8 cellular contexts compared by ENCODE assay signal in genomic region chr19:31054430-31054829, GRCh38.
DNase-seq lines count a peak whose midpoint lies in the region; ATAC-seq and TF ChIP-seq lines count a peak whose summit lies in the region.

No MANE protein-coding gene starts in this region.

- H3K79me2 ChIP-seq in PC-3 (ENCODE audit: low read length), result no peaks in the 10 kb centered on the region

- H3F3A ChIP-seq in PC-3 (ENCODE audit: low read length, unreplicated experiment), result no peaks in the 10 kb centered on the region

- no peaks in the 10 kb centered on the region for H3K9me2 ChIP-seq in PC-3 (replicated peaks; ENCODE audit: low read length)

- POLR2A ChIA-PET in PC-3 (lab: Charles Lee; ENCODE audit: unreplicated experiment), result no interaction called here

- H2AFZ ChIP-seq in PC-3 (ENCODE audit: low read length), result no peak overlapping the region

- intact Hi-C loops in PC-3 (cut with micrococcal nuclease) (no loop called here), adrenal gland (cut with DNase I) (no loop called here), left lung (cut with DNase I) (no loop called here), upper lobe of right lung (cut with DNase I) (no loop called here)

- H3K27me3 ChIP-seq in PC-3 (ENCODE audit: low read length), result no peaks in the 10 kb centered on the region
- no peaks in the 10 kb centered on the region for H3K27me3 ChIP-seq in adrenal gland
- no peaks in the 10 kb centered on the region for H3K27me3 ChIP-seq in left lung
- H3K27me3 ChIP-seq in upper lobe of right lung, result no peaks in the 10 kb centered on the region

- H3K36me3 ChIP-seq in PC-3 (ENCODE audit: low read depth, low read length), result no peaks in the 10 kb centered on the region
- H3K36me3 ChIP-seq in adrenal gland (replicated peaks in 1 of 2), result no peaks in the 10 kb centered on the region
- no peaks in the 10 kb centered on the region for H3K36me3 ChIP-seq in left lung
- H3K36me3 ChIP-seq in upper lobe of right lung, result no peaks in the 10 kb centered on the region

- H3K4me3 ChIP-seq in PC-3 (ENCODE audit: low read length) (no peak overlapping the region), adrenal gland (no peak overlapping the region), left lung (no peak overlapping the region), upper lobe of right lung (no peak overlapping the region)

- 0 out of 2 replicates have a peak, but pooled peaks have one; percentile 10 for TF ChIP-seq CTCF in PC-3 (conservative IDR thresholded peaks at IDR 0.05; ENCODE audit: low read depth, low read length)
- peak in 4 of 6 experiments; percentile 24 to 46 (median 38) for TF ChIP-seq CTCF in adrenal gland (IDR thresholded peaks at IDR 0.05)
- TF ChIP-seq CTCF in left lung (IDR thresholded peaks at IDR 0.05), result peak in 1 of 2 donors; percentile 11
- TF ChIP-seq CTCF in upper lobe of right lung (IDR thresholded peaks at IDR 0.05), result no peak

- no peak overlapping the region for H3K9ac ChIP-seq in PC-3 (ENCODE audit: low read length)

- no peak for ATAC-seq in PC-3
- peak; percentile 46 for ATAC-seq in left lung
- peak; percentile 56 for ATAC-seq in upper lobe of right lung

- H3K27ac ChIP-seq in PC-3 (ENCODE audit: low read length) (no peak overlapping the region), adrenal gland (no peak overlapping the region), left lung (no peak overlapping the region), upper lobe of right lung (no peak overlapping the region)

- H4K20me1 ChIP-seq in PC-3 (ENCODE audit: low read length), result no peaks in the 10 kb centered on the region

- H3K4me1 ChIP-seq in PC-3 (ENCODE audit: insufficient read depth, low read length) (no peaks in the 10 kb centered on the region), adrenal gland (replicated peaks in 1 of 2) (no peaks in the 10 kb centered on the region), left lung (no peaks in the 10 kb centered on the region), upper lobe of right lung (no peaks in the 10 kb centered on the region)

- no peak for TF ChIP-seq POLR2A in adrenal gland (IDR thresholded peaks at IDR 0.05)

- DNase-seq in EL (peak; percentile 71), PC-3 (no peak), adrenal gland (peak in 6 of 7 donors; percentile 13 to 59 (median 24)), left lung (peak in 1 of 2 donors; percentile 35), upper lobe of right lung (no peak), globus pallidus (ENCODE audit: low spot score) (no peak), anterior cingulate cortex (lab: John Stamatoyannopoulos, UW) (no peak), NCI-H226 (no peak)

- H3K4me2 ChIP-seq in PC-3 (ENCODE audit: low read length), result no peak overlapping the region

- no TSS peak for BruUV-seq in PC-3 (replicated peaks; lab: Mats Ljungman, UMichigan)

- 24 to 58% (median 42%) methylated on average over 2 to 3 of the region's 3 CpGs for WGBS in adrenal gland, 4 donors

- no peaks in the 10 kb centered on the region for H3K9me3 ChIP-seq in PC-3 (ENCODE audit: low read length)
- H3K9me3 ChIP-seq in adrenal gland (replicated peaks in 1 of 3), result no peaks in the 10 kb centered on the region
- H3K9me3 ChIP-seq in left lung, result no peaks in the 10 kb centered on the region
- H3K9me3 ChIP-seq in upper lobe of right lung, result no peaks in the 10 kb centered on the region

- CTCF ChIA-PET in PC-3 (lab: Charles Lee), result no interaction called here

Comparison
In these comparisons a context has a peak if more than half of its experiments do, and no peak if none do; other contexts are left out.
1. DNase-seq: peak in EL (single experiment) and adrenal gland (6 of 7); none in PC-3 (single experiment), upper lobe of right lung (single experiment), globus pallidus (single experiment), anterior cingulate cortex (0 of 58) and NCI-H226 (single experiment).